In the genomic region with DNA sequence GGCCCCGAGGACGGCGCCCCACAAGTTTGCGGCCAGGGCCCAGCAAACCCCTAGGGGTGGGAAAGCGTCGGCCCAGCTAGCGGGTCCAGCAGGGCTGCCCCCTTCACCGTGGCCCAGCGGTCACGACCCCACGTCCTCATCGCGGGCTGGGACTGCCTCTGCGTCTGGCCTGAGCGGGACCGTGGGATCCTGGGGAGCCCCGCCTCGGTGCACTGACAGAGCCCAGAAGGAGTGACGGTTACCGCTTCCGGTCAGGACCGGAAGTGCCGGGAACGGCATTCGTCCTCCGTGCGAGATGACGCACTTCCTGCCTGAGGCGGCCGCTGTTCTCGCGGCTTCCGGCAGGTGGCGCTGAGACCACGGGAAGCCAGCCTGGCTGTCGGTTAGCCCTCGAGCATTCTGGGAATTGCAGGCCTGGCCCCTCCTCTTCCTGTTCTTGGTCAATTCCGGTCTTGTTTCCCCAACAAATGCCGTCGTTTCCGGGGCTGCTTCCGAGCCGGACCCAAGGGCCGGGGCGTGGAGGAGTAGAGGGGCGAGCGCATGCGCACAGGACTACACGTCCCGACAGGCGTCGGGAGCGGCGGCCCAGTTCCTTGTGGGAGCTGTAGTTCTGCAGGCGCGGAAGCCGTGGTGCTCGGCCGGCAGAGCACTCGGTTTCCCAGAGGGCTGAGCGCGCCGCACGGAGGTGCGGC, we compare ENCODE assay signal across 8 cellular contexts. TPM values are rescaled to one million over a fixed set of nuclear protein-coding genes. Genes with fewer than 3 reads are reported as not detected.
A peak's percentile ranks its signal among the peaks of the same experiment; 100 is the strongest.
DNase-seq lines count a peak whose midpoint lies in the region; ATAC-seq and TF ChIP-seq lines count a peak whose summit lies in the region.

TSSC4 (plus strand) TSS at position 682 of the 692 bp plus-strand sequence. CDS start 1,884 bp downstream, outside the sequence.

- H3K9me3 ChIP-seq in osteoblast (ENCODE audit: low read depth, low read length) = no peaks in the 10 kb centered on the region
- H3K9me3 ChIP-seq in thymus (ENCODE audit: control insufficient read depth) = no peaks in the 10 kb centered on the region

- H3K4me3 ChIP-seq in osteoblast (ENCODE audit: insufficient read depth, low read length) = peak within 1 kb of the TSS; percentile 95
- peak within 1 kb of the TSS; percentile 86 for H3K4me3 ChIP-seq in thymus (ENCODE audit: low read length)

- peak within 1 kb of the TSS; percentile 94 for H3K4me3 Mint-ChIP-seq in activated naive CD8-positive, alpha-beta T cell

- H2AFZ ChIP-seq in osteoblast (ENCODE audit: low read length) = peak within 1 kb of the TSS; percentile 75

- H3K27ac Mint-ChIP-seq in activated naive CD8-positive, alpha-beta T cell = peak within 1 kb of the TSS; percentile 88

- H3K4me1 Mint-ChIP-seq in activated naive CD8-positive, alpha-beta T cell (ENCODE audit: low read depth) = peaks cover 10% of the 10 kb centered on the region

- no peaks in the 10 kb centered on the region for H3K9me3 Mint-ChIP-seq in activated naive CD8-positive, alpha-beta T cell (ENCODE audit: low read depth)

- POLR2A ChIA-PET in GM10248 (lab: Yijun Ruan, JAX) = interaction anchor here (0.6 to 2.0 kb wide), 5 partner anchors 16 to 1357 kb away, joined by 3 to 8 read pairs (median 3); no protein-coding TSS in a partner anchor

- CTCF ChIA-PET in GM10248 (lab: Yijun Ruan, JAX) = interaction anchor here (0.6 to 4.9 kb wide), 21 partner anchors 8 to 589 kb away, joined by 3 to 25 read pairs (median 4); partner anchors contain the start of gene CD81

- peak; percentile 79 for ATAC-seq in HG02588 (IDR thresholded peaks at IDR 0.05; ENCODE audit: unreplicated experiment)

- no peaks in the 10 kb centered on the region for H3K27me3 Mint-ChIP-seq in activated naive CD8-positive, alpha-beta T cell

- TF ChIP-seq CTCF in GM10248 (IDR thresholded peaks at IDR 0.05; ENCODE audit: control extremely low read depth, extremely low read depth, low read depth, missing control alignments) (peak; percentile 99), osteoblast (IDR thresholded peaks at IDR 0.05; ENCODE audit: extremely low read depth, low read depth, low read length) (peak; percentile 99)

- DNase-seq in GM10248 (ENCODE audit: extremely low spot score) (peak; percentile 99), NCI-H1092 (lab: John Stamatoyannopoulos, UW) (peak; percentile 100), SKM-1 (lab: John Stamatoyannopoulos, UW; ENCODE audit: unreplicated experiment) (peak; percentile 99), glomerular visceral epithelial cell (ENCODE audit: extremely low spot score) (peak; percentile 100), osteoblast (ENCODE audit: insufficient read length, low spot score, missing footprints) (peak; percentile 100)

- under 1% methylated on average over 65 of the region's 65 CpGs for WGBS in thymus

- H3K36me3 Mint-ChIP-seq in activated naive CD8-positive, alpha-beta T cell = no peaks in the 10 kb centered on the region

- H3K27me3 ChIP-seq in osteoblast (ENCODE audit: insufficient read depth, low read length) (no peaks in the 10 kb centered on the region), thymus (ENCODE audit: control insufficient read depth, insufficient read depth) (no peaks in the 10 kb centered on the region)

- peaks cover 19% of the 10 kb centered on the region for H3K4me1 ChIP-seq in osteoblast (ENCODE audit: insufficient read depth, low read length)
- H3K4me1 ChIP-seq in thymus (ENCODE audit: control insufficient read depth, insufficient read depth, low read length) = peaks cover 18% of the 10 kb centered on the region

- peaks cover 59% of the 10 kb centered on the region for H3K79me2 ChIP-seq in osteoblast (ENCODE audit: insufficient read depth, low read length)

- peaks cover 9% of the 10 kb centered on the region for H4K20me1 ChIP-seq in osteoblast (ENCODE audit: insufficient read depth, low read length)

- H3K4me2 ChIP-seq in osteoblast (ENCODE audit: insufficient read depth, low read length) = peak within 1 kb of the TSS; percentile 98

- H3K27ac ChIP-seq in osteoblast (ENCODE audit: low read depth, low read length) = peak within 1 kb of the TSS; percentile 97
- H3K27ac ChIP-seq in thymus (ENCODE audit: low read depth) = peak within 1 kb of the TSS; percentile 95

- H3K36me3 ChIP-seq in osteoblast (ENCODE audit: insufficient read depth, low read length) (peaks cover 28% of the 10 kb centered on the region), thymus (ENCODE audit: control insufficient read depth, insufficient read depth) (peaks cover 51% of the 10 kb centered on the region)

RNA-seq across cellular contexts. Expression of gene TSSC4, which starts in this region (rescaled TPM):
- 42.4 and 46.7 TPM in 2 replicates for total RNA-seq in osteoblast
- 62.0 TPM for polyA plus RNA-seq in thymus

Comparison
In these comparisons a context has a peak if more than half of its experiments do, and no peak if none do; other contexts are left out.
1. Peak in every context shown above with its lines: DNase-seq, ATAC-seq, H3K4me3 ChIP-seq and H3K27ac ChIP-seq.